ENCODE assay signal across 26 cellular contexts in the genomic region with DNA sequence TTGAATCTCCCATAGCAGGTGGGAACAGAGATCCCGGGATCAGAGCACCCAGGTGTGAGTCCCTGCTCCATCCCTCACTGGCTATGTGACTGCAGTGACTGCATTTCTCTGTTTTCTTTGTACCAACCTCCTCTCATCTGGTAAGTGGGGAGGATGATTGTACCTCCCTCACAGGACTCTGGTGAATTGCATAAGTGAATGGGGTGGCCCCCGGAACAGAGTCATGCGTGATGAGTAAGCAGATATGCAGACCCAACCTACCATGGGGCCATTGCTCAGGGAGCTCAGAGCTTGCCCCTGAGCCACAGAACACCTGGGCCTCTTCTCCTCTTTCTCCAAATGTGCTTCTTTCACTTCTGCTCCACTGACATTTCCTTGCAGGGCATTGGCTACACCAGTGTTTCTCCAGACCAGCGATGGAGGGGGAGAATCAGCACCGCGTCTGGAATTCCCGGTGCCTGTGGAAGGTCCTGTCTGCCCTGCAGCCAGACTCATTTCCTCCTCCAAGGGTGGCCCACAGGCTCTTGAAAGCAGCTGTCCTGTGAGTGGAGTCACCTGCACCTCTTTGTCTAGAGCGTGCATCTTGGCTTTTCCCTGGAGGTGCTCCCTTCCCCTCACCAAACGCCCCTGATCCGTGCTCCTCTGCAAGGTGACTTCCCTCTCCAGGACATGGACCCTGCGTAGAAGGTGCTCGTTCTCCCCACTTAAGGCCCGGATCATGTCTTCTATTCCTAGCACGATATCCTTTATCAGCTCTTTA. TPM values are rescaled to one million over a fixed set of nuclear protein-coding genes. Genes with fewer than 3 reads are reported as not detected.
DNase-seq lines count a peak whose midpoint lies in the region; ATAC-seq, FAIRE-seq and TF ChIP-seq lines count a peak whose summit lies in the region.
"Had no signal": no experiment of that assay in that cellular context is flagged by ENCODE, and none has a peak within 500 bp of the region (broad histone marks: within the 10 kb centered on the region; RNA-seq: fewer than 3 reads in every experiment).

No MANE protein-coding gene starts in this region.

- DNase-seq in H4 (ENCODE audit: low spot score) (peak; percentile 37), Karpas-422 (peak; percentile 84), bronchial epithelial cell (ENCODE audit: low read depth) (no peak), uterus (no peak), SJCRH30 (no peak), prostate gland (ENCODE audit: low spot score) (no peak)
- DNase-seq in stimulated activated effector memory CD8-positive, alpha-beta T cell treated with anti-CD3 and anti-CD28 coated beads, Interleukin-12 subunit alpha, Interleukin-12 subunit beta, amount 100 ng/mL, for 72 hours (ENCODE audit: low spot score in 2 of 2): no peak
- DNase-seq: activated CD4-positive, alpha-beta memory T cell treated with anti-CD3 and anti-CD28 coated beads, Interleukin-2, amount 10 ng/mL, durations not matched to agents 7 days and 5 days; activated CD4-positive, alpha-beta T cell treated with anti-CD3 and anti-CD28 coated beads for 1 hour; amygdala; H7; lower lobe of right lung; MV-4-11; naive thymus-derived CD4-positive, alpha-beta T cell; NCI-H2107; NCI-H345; NCI-H69; occipital lobe; stimulated activated naive CD4-positive, alpha-beta T cell; thyroid gland had no signal

- H3K79me2 ChIP-seq in Karpas-422 (ENCODE audit: low read length): no peaks in the 10 kb centered on the region
- H3K79me2 ChIP-seq: hepatocyte had no signal

- H4K20me1 ChIP-seq in Karpas-422 (ENCODE audit: insufficient read depth, low read depth, low read length): no peaks in the 10 kb centered on the region
- H4K20me1 ChIP-seq: BLaER1 had no signal

- 85% methylated on average over 14 of the region's 14 CpGs for WGBS in prostate gland

- H3K27ac ChIP-seq in Karpas-422 (ENCODE audit: low read length) (peak overlapping the region; percentile 57), uterus (no peak overlapping the region), SJCRH30 (no peak overlapping the region), prostate gland (no peak overlapping the region)
- H3K27ac ChIP-seq: BLaER1, hepatocyte, KMS-11, lower lobe of right lung, skin epidermis, thyroid gland had no signal

- peak overlapping the region; percentile 39; the same call in 1 of the 2 replicates for H3K9ac ChIP-seq in Karpas-422 (ENCODE audit: low read length)
- H3K9ac ChIP-seq: BLaER1, KMS-11 had no signal

- H3K27me3 ChIP-seq in Karpas-422 (ENCODE audit: low read length): peaks cover 6% of the 10 kb centered on the region
- no peaks in the 10 kb centered on the region for H3K27me3 ChIP-seq in bronchial epithelial cell (ENCODE audit: control insufficient read depth, insufficient read depth, low read length)
- H3K27me3 ChIP-seq in uterus: no peaks in the 10 kb centered on the region
- H3K27me3 ChIP-seq in SJCRH30: 0 out of 2 replicates have a peak, but pooled peaks cover 5% of the 10 kb centered on the region
- peaks cover 3% of the 10 kb centered on the region for H3K27me3 ChIP-seq in prostate gland (replicated peaks; ENCODE audit: insufficient read depth)
- H3K27me3 ChIP-seq: BLaER1, thyroid gland had no signal

- H3K9me3 ChIP-seq in Karpas-422 (ENCODE audit: low read length) (peaks cover 16% of the 10 kb centered on the region), uterus (no peaks in the 10 kb centered on the region), SJCRH30 (replicated peaks) (no peaks in the 10 kb centered on the region; the same call in 1 of the 2 replicates), prostate gland (no peaks in the 10 kb centered on the region)
- H3K9me3 ChIP-seq: thyroid gland had no signal

- FAIRE-seq in bronchial epithelial cell (lab: Jason Lieb, UNC): peak; percentile 36

- peaks cover 18% of the 10 kb centered on the region for H3K9me3 Mint-ChIP-seq in stimulated activated effector memory CD8-positive, alpha-beta T cell treated with anti-CD3 and anti-CD28 coated beads, Interleukin-12 subunit alpha, Interleukin-12 subunit beta, amount 100 ng/mL, for 72 hours

- TF ChIP-seq POLR2A in uterus (IDR thresholded peaks at IDR 0.05) (no peak), prostate gland (IDR thresholded peaks at IDR 0.05) (no peak)

- no peak overlapping the region for H3K4me3 Mint-ChIP-seq in stimulated activated effector memory CD8-positive, alpha-beta T cell treated with anti-CD3 and anti-CD28 coated beads, Interleukin-12 subunit alpha, Interleukin-12 subunit beta, amount 100 ng/mL, for 72 hours
- H3K4me3 Mint-ChIP-seq: activated CD4-positive, alpha-beta memory T cell treated with anti-CD3 and anti-CD28 coated beads, Interleukin-2, amount 10 ng/mL, durations not matched to agents 7 days and 5 days; naive thymus-derived CD4-positive, alpha-beta T cell had no signal

- no peaks in the 10 kb centered on the region for H3K9me2 ChIP-seq in Karpas-422 (replicated peaks; ENCODE audit: insufficient read depth, low read length)

- intact Hi-C loops in uterus (cut with DNase I; ENCODE audit: low total_unique reads) (no loop called here), prostate gland (cut with DNase I) (no loop called here)

- H3K4me1 ChIP-seq in Karpas-422 (ENCODE audit: low read length) (peaks cover 59% of the 10 kb centered on the region), uterus (no peaks in the 10 kb centered on the region), SJCRH30 (no peaks in the 10 kb centered on the region), prostate gland (replicated peaks) (no peaks in the 10 kb centered on the region)
- H3K4me1 ChIP-seq: lower lobe of right lung, thyroid gland had no signal

- no peaks in the 10 kb centered on the region for H3K4me1 Mint-ChIP-seq in stimulated activated effector memory CD8-positive, alpha-beta T cell treated with anti-CD3 and anti-CD28 coated beads, Interleukin-12 subunit alpha, Interleukin-12 subunit beta, amount 100 ng/mL, for 72 hours
- H3K4me1 Mint-ChIP-seq: activated CD4-positive, alpha-beta memory T cell treated with anti-CD3 and anti-CD28 coated beads, Interleukin-2, amount 10 ng/mL, durations not matched to agents 7 days and 5 days had no signal

- no peaks in the 10 kb centered on the region for H3K36me3 Mint-ChIP-seq in stimulated activated effector memory CD8-positive, alpha-beta T cell treated with anti-CD3 and anti-CD28 coated beads, Interleukin-12 subunit alpha, Interleukin-12 subunit beta, amount 100 ng/mL, for 72 hours

- H3K27ac Mint-ChIP-seq in stimulated activated effector memory CD8-positive, alpha-beta T cell treated with anti-CD3 and anti-CD28 coated beads, Interleukin-12 subunit alpha, Interleukin-12 subunit beta, amount 100 ng/mL, for 72 hours: no peak overlapping the region
- H3K27ac Mint-ChIP-seq: activated CD4-positive, alpha-beta memory T cell treated with anti-CD3 and anti-CD28 coated beads, Interleukin-2, amount 10 ng/mL, durations not matched to agents 7 days and 5 days; activated naive CD4-positive, alpha-beta T cell treated with anti-CD3 and anti-CD28 coated beads, Interleukin-2, amount 50 U/mL, for 72 hours; naive thymus-derived CD4-positive, alpha-beta T cell had no signal

- peak; percentile 53 for ATAC-seq in stimulated activated effector memory CD8-positive, alpha-beta T cell treated with anti-CD3 and anti-CD28 coated beads, Interleukin-12 subunit alpha, Interleukin-12 subunit beta, amount 100 ng/mL, for 72 hours
- ATAC-seq: activated naive CD4-positive, alpha-beta T cell treated with anti-CD3 and anti-CD28 coated beads, Interleukin-2, amount 50 U/mL, for 72 hours; lower lobe of right lung; naive thymus-derived CD4-positive, alpha-beta T cell had no signal

- H3K4me3 ChIP-seq in Karpas-422 (ENCODE audit: low read length) (peak overlapping the region; percentile 10; the same call in 1 of the 2 replicates), bronchial epithelial cell (ENCODE audit: low read depth, low read length) (no peak overlapping the region), uterus (no peak overlapping the region), SJCRH30 (no peak overlapping the region), prostate gland (no peak overlapping the region)
- H3K4me3 ChIP-seq: BLaER1, hepatocyte, lower lobe of right lung, skin epidermis, thyroid gland had no signal

- TF ChIP-seq CTCF in bronchial epithelial cell (IDR thresholded peaks at IDR 0.05; ENCODE audit: insufficient read depth, low read length, severe bottlenecking) (no peak), uterus (IDR thresholded peaks at IDR 0.05) (no peak), prostate gland (IDR thresholded peaks at IDR 0.05) (no peak)

- H3K4me2 ChIP-seq in Karpas-422 (ENCODE audit: low read depth, low read length, poor library complexity, severe bottlenecking): peak overlapping the region; percentile 45
- H3K4me2 ChIP-seq: BLaER1, hepatocyte, KMS-11 had no signal

- H3K36me3 ChIP-seq in Karpas-422 (ENCODE audit: insufficient read depth, low read length): no peaks in the 10 kb centered on the region; the same call in 1 of the 2 replicates
- H3K36me3 ChIP-seq in bronchial epithelial cell (ENCODE audit: control insufficient read depth, insufficient read depth, low read length): no peaks in the 10 kb centered on the region
- no peaks in the 10 kb centered on the region for H3K36me3 ChIP-seq in uterus
- H3K36me3 ChIP-seq in SJCRH30: no peaks in the 10 kb centered on the region
- no peaks in the 10 kb centered on the region for H3K36me3 ChIP-seq in prostate gland
- H3K36me3 ChIP-seq: BLaER1, lower lobe of right lung, thyroid gland had no signal

- no peak overlapping the region for H2AFZ ChIP-seq in Karpas-422 (ENCODE audit: low read length)
- H2AFZ ChIP-seq: hepatocyte had no signal

RNA-seq across cellular contexts. Expression of a gene that starts 30.0 kb away (rescaled TPM):
- 0.02 TPM in 2 replicates for total RNA-seq in H4 (2014; rRNA removed; shearing (Covaris generic))
- 0.19 and 0.32 TPM in 2 replicates for total RNA-seq in Karpas-422 (2014; rRNA removed; shearing (Covaris generic); ENCODE audit: low replicate concordance)
- total RNA-seq in bronchial epithelial cell: not detected in 2 replicates
- under 1 TPM in 2 of 4 donors, not detected in 2; under 0.01 to 0.07 TPM for total RNA-seq in uterus
- not detected in 2 replicates for total RNA-seq in SJCRH30 (2014; rRNA removed; shearing (Covaris generic))
- total RNA-seq in prostate gland: 1 to 10 TPM in 1 of 2 donors, under 1 TPM in 1; 0.87 to 2.8 TPM
- total RNA-seq: fibroblast of lung, hepatocyte had no signal

Comparison
In these comparisons a context has a peak if more than half of its experiments do, and no peak if none do; other contexts are left out.
1. DNase-seq: peak in H4 (single experiment) and Karpas-422 (single experiment); none in bronchial epithelial cell (single experiment), stimulated activated effector memory CD8-positive, alpha-beta T cell treated with anti-CD3 and anti-CD28 coated beads, Interleukin-12 subunit alpha, Interleukin-12 subunit beta, amount 100 ng/mL, for 72 hours (0 of 2), uterus (0 of 2), SJCRH30 (0 of 2) and prostate gland (single experiment).